Comparison of ENCODE assay signal across 18 cellular contexts in the genomic region with DNA sequence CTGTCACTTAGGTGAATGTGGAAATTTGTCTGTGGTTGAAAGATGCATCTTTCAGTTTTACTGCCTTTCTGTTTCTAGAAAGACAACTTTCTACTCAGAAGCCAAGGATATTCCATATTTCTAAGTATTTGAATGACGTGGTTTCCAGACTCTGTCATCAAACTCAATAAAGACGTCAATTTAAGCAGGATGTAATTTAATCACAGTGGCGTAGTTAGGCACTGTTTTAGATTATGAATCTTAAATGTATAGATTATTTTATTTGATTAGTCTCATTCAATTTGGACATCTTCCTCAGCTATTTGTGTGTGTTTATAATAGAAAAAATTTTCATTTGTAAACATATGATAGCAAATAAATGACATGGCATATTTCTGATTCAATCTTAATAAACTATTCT.
A peak's percentile ranks its signal among the peaks of the same experiment; 100 is the strongest.
DNase-seq lines count a peak whose midpoint lies in the region; ATAC-seq, FAIRE-seq and TF ChIP-seq lines count a peak whose summit lies in the region.
"Had no signal": no experiment of that assay in that cellular context is flagged by ENCODE, and none has a peak within 500 bp of the region (broad histone marks: within the 10 kb centered on the region; RNA-seq: fewer than 3 reads in every experiment).

No MANE protein-coding gene starts in this region.

- DNase-seq in D721Med (ENCODE audit: insufficient read length, low spot score): no peak
- DNase-seq in SK-N-DZ (ENCODE audit: low spot score): peak; percentile 82
- no peak for DNase-seq in HCEC 1CT
- DNase-seq in NK-92 (lab: John Stamatoyannopoulos, UW; ENCODE audit: unreplicated experiment): no peak
- DNase-seq: BE2C; Caco-2; CD4-positive, alpha-beta T cell; DMS153; DMS79; GDM1; GOT3; Karpas-422; KBM-7 had no signal

- no peaks in the 10 kb centered on the region for H3K36me3 ChIP-seq in HEK293 (ENCODE audit: control insufficient read depth in 2 of 2, insufficient read depth in 1 of 2, low read length in 2 of 2)
- H3K36me3 ChIP-seq in endocrine pancreas (ENCODE audit: control insufficient read depth, insufficient read depth, low read length): no peaks in the 10 kb centered on the region
- H3K36me3 ChIP-seq: BE2C had no signal

- H3K9me3 ChIP-seq in HEK293 (ENCODE audit: control insufficient read depth, insufficient read depth, low read depth, low read length) (no peaks in the 10 kb centered on the region), endocrine pancreas (ENCODE audit: control insufficient read depth, low read length) (no peaks in the 10 kb centered on the region)
- H3K9me3 ChIP-seq: BE2C, Caco-2 had no signal

- ATAC-seq in HG02852 (IDR thresholded peaks at IDR 0.05; ENCODE audit: unreplicated experiment): no peak

- TF ChIP-seq CTCF in D721Med (IDR thresholded peaks at IDR 0.05; ENCODE audit: insufficient read depth, missing control alignments) (no peak), HEK293 (tag by site-specific recombination; IDR thresholded peaks at IDR 0.05) (no peak)

- POLR2A ChIA-PET in HEK293 (lab: Yijun Ruan, JAX): no interaction called here

- H3K27me3 ChIP-seq in endocrine pancreas (ENCODE audit: control insufficient read depth, insufficient read depth, low read length): no peaks in the 10 kb centered on the region
- H3K27me3 ChIP-seq: BE2C had no signal

- H3K27ac ChIP-seq in HEK293 (ENCODE audit: extremely low read depth, low read depth, low read length): no peak overlapping the region

- H3K4me1 ChIP-seq in HEK293 (ENCODE audit: control insufficient read depth, insufficient read depth, low read length) (no peaks in the 10 kb centered on the region), endocrine pancreas (ENCODE audit: control insufficient read depth, insufficient read depth, low read length) (peaks cover 3% of the 10 kb centered on the region)
- H3K4me1 ChIP-seq: Caco-2 had no signal

- FAIRE-seq in D721Med (lab: Jason Lieb, UNC): peak; percentile 51
- FAIRE-seq: GM12892, GM18507 had no signal

- CTCF ChIA-PET in HEK293 (lab: Yijun Ruan, JAX): no interaction called here

- H3K9ac ChIP-seq in endocrine pancreas (ENCODE audit: control insufficient read depth, insufficient read depth, low read length): no peak overlapping the region

- no peak overlapping the region for H3K4me3 ChIP-seq in HEK293 (ENCODE audit: low read depth, low read length)
- peak overlapping the region; percentile 4 for H3K4me3 ChIP-seq in endocrine pancreas (ENCODE audit: control insufficient read depth, insufficient read depth, low read length)

TF ChIP-seq in HEK293, 187 proteins besides CTCF, POLR2A, EP300 and RAD21:
- TF ChIP-seq TRIM28 (IDR thresholded peaks at IDR 0.05; ENCODE audit: borderline replicate concordance, low read length): no peak
- TF ChIP-seq, protein P1, sequence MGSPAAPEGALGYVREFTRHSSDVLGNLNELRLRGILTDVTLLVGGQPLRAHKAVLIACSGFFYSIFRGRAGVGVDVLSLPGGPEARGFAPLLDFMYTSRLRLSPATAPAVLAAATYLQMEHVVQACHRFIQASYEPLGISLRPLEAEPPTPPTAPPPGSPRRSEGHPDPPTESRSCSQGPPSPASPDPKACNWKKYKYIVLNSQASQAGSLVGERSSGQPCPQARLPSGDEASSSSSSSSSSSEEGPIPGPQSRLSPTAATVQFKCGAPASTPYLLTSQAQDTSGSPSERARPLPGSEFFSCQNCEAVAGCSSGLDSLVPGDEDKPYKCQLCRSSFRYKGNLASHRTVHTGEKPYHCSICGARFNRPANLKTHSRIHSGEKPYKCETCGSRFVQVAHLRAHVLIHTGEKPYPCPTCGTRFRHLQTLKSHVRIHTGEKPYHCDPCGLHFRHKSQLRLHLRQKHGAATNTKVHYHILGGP (tag by site-specific recombination; IDR thresholded peaks at IDR 0.05): 0 out of 2 replicates have a peak, but pooled peaks have one; percentile 35
